Comparison of ENCODE assay signal across 26 cellular contexts in genomic region chr3:14601692-14602005, GRCh38. TPM values are rescaled to one million over a fixed set of nuclear protein-coding genes. Genes with fewer than 3 reads are reported as not detected.
DNase-seq lines count a peak whose midpoint lies in the region; ATAC-seq and TF ChIP-seq lines count a peak whose summit lies in the region.
"Had no signal": no experiment of that assay in that cellular context is flagged by ENCODE, and none has a peak within 500 bp of the region (broad histone marks: within the 10 kb centered on the region; RNA-seq: fewer than 3 reads in every experiment).

No MANE protein-coding gene starts in this region.

- H3K4me3 ChIP-seq in HUES6 (ENCODE audit: low read depth, low read length) (peak overlapping the region; percentile 62), mucosa of descending colon (no peak overlapping the region)
- H3K4me3 ChIP-seq: thyroid gland had no signal

- H3K27me3 ChIP-seq in CD4-positive, alpha-beta T cell (ENCODE audit: control insufficient read depth, insufficient read depth, low read length), result peaks cover 71% of the 10 kb centered on the region
- H3K27me3 ChIP-seq in HUES6 (ENCODE audit: control insufficient read depth, insufficient read depth, low read length), result peaks cover 39% of the 10 kb centered on the region

- DNase-seq in CD4-positive, alpha-beta T cell, result no peak
- DNase-seq in endothelial cell (ENCODE audit: low spot score), result no peak
- DNase-seq in mesothelial cell of epicardium (ENCODE audit: low spot score in 2 of 2, unreplicated experiment in 2 of 2), result no peak
- no peak for DNase-seq in mucosa of descending colon
- DNase-seq: activated CD4-positive, alpha-beta memory T cell treated with anti-CD3 and anti-CD28 coated beads for 36 hours; activated naive CD4-positive, alpha-beta T cell treated with anti-CD3 and anti-CD28 coated beads for 36 hours; brain microvascular endothelial cell; CD4-positive, alpha-beta memory T cell; cerebellar nuclear complex; esophagus squamous epithelium; foreskin melanocyte; heart right ventricle; islet precursor cell; left ventricle myocardium inferior; mesenchymal stem cell; MM.1S; NCI-H2029; occipital lobe; stimulated activated CD4-positive, alpha-beta T cell treated with anti-CD3 and anti-CD28 coated beads, Interleukin-4, amount 100 ng/mL, for 24 hours; thyroid gland had no signal

- no peak overlapping the region for H3K27ac ChIP-seq in CD4-positive, alpha-beta T cell (ENCODE audit: low read depth, low read length)
- H3K27ac ChIP-seq in HUES6 (ENCODE audit: low read depth, low read length), result no peak overlapping the region
- H3K27ac ChIP-seq: brain microvascular endothelial cell, esophagus squamous epithelium, heart right ventricle, left ventricle myocardium inferior, thyroid gland had no signal

- no peak overlapping the region for H3K9ac ChIP-seq in HUES6 (ENCODE audit: low read length)

- H3K9me3 Mint-ChIP-seq in CD4-positive, alpha-beta T cell, result peaks cover 11% of the 10 kb centered on the region
- no peaks in the 10 kb centered on the region for H3K9me3 Mint-ChIP-seq in endothelial cell (ENCODE audit: unreplicated experiment)
- peaks cover 3% of the 10 kb centered on the region for H3K9me3 Mint-ChIP-seq in mesothelial cell of epicardium
- H3K9me3 Mint-ChIP-seq: activated CD4-positive, alpha-beta memory T cell treated with anti-CD3 and anti-CD28 coated beads for 36 hours; activated naive CD4-positive, alpha-beta T cell treated with anti-CD3 and anti-CD28 coated beads for 36 hours had no signal

- peak overlapping the region; percentile 3 for H3K4me3 Mint-ChIP-seq in CD4-positive, alpha-beta T cell
- H3K4me3 Mint-ChIP-seq in endothelial cell (ENCODE audit: unreplicated experiment), result peak overlapping the region; percentile 52
- H3K4me3 Mint-ChIP-seq in mesothelial cell of epicardium, result peak overlapping the region; percentile 29
- H3K4me3 Mint-ChIP-seq: activated CD4-positive, alpha-beta memory T cell treated with anti-CD3 and anti-CD28 coated beads for 36 hours; activated naive CD4-positive, alpha-beta T cell treated with anti-CD3 and anti-CD28 coated beads for 36 hours; activated T-helper 1 cell treated with anti-CD3 and anti-CD28 coated beads, Interleukin-12 subunit alpha, Interleukin-12 subunit beta, Interleukin-2, Interleukin-4 antibody, amounts not matched to agents 30 ng/mL and 10 ng/mL and 1 ng/mL, durations not matched to agents 14 hours and 24 hours and 36 hours; CD4-positive, alpha-beta memory T cell; T-helper 1 cell treated with Interleukin-12 subunit alpha and Interleukin-12 subunit beta and Interleukin-4 antibody, amounts not matched to agents 30 μg/mL and 1 μg/mL, for 36 hours had no signal

- no peaks in the 10 kb centered on the region for H3K4me1 Mint-ChIP-seq in CD4-positive, alpha-beta T cell (ENCODE audit: low read depth)
- H3K4me1 Mint-ChIP-seq in endothelial cell (ENCODE audit: unreplicated experiment) (peaks cover 31% of the 10 kb centered on the region), mesothelial cell of epicardium (no peaks in the 10 kb centered on the region)

- no peak for TF ChIP-seq CTCF in CD4-positive, alpha-beta T cell (IDR thresholded peaks at IDR 0.05)
- TF ChIP-seq CTCF in endothelial cell (IDR thresholded peaks at IDR 0.05; ENCODE audit: unreplicated experiment) (no peak), mesothelial cell of epicardium (IDR thresholded peaks at IDR 0.05; ENCODE audit: unreplicated experiment) (no peak), mucosa of descending colon (IDR thresholded peaks at IDR 0.05) (no peak)

- no peak for ATAC-seq in CD4-positive, alpha-beta T cell (ENCODE audit: poor library complexity)
- ATAC-seq in HG02610 (IDR thresholded peaks at IDR 0.05; ENCODE audit: unreplicated experiment) (no peak), mucosa of descending colon (no peak), HG03139 (IDR thresholded peaks at IDR 0.05; ENCODE audit: unreplicated experiment) (no peak), HG02840 (IDR thresholded peaks at IDR 0.05; ENCODE audit: low FRiP score, unreplicated experiment) (no peak)
- ATAC-seq: heart right ventricle had no signal

- intact Hi-C loops in CD4-positive, alpha-beta T cell (cut with DNase I, micrococcal nuclease), result no loop called here
- intact Hi-C loops in mucosa of descending colon (cut with DNase I, micrococcal nuclease), result no loop called here

- no peaks in the 10 kb centered on the region for H3K36me3 Mint-ChIP-seq in CD4-positive, alpha-beta T cell (ENCODE audit: low read depth)
- H3K36me3 Mint-ChIP-seq in endothelial cell (ENCODE audit: low read depth, unreplicated experiment), result peaks cover 4% of the 10 kb centered on the region
- H3K36me3 Mint-ChIP-seq in mesothelial cell of epicardium, result no peaks in the 10 kb centered on the region
- H3K36me3 Mint-ChIP-seq: activated CD4-positive, alpha-beta memory T cell treated with anti-CD3 and anti-CD28 coated beads for 36 hours had no signal

- H3K4me1 ChIP-seq in HUES6 (ENCODE audit: control insufficient read depth, insufficient read depth, low read length) (peaks cover 26% of the 10 kb centered on the region), mucosa of descending colon (ENCODE audit: low read depth) (peaks cover 5% of the 10 kb centered on the region)

- POLR2A ChIA-PET in CD4-positive, alpha-beta T cell (lab: Charles Lee), result no interaction called here

- CTCF ChIA-PET in CD4-positive, alpha-beta T cell (lab: Charles Lee), result no interaction called here

- H3K27me3 Mint-ChIP-seq in CD4-positive, alpha-beta T cell, result peaks cover 83% of the 10 kb centered on the region
- H3K27me3 Mint-ChIP-seq in endothelial cell (ENCODE audit: unreplicated experiment) (peaks cover 12% of the 10 kb centered on the region), mesothelial cell of epicardium (ENCODE audit: low read depth) (peaks cover 89% of the 10 kb centered on the region)

- H3K9me3 ChIP-seq in CD4-positive, alpha-beta T cell (ENCODE audit: control insufficient read depth, low read length), result no peaks in the 10 kb centered on the region
- H3K9me3 ChIP-seq in HUES6 (ENCODE audit: control insufficient read depth, insufficient read depth, low read depth, low read length) (no peaks in the 10 kb centered on the region), mucosa of descending colon (no peaks in the 10 kb centered on the region)
- H3K9me3 ChIP-seq: esophagus squamous epithelium, heart right ventricle, left ventricle myocardium inferior, thyroid gland had no signal

- no peaks in the 10 kb centered on the region for H3K36me3 ChIP-seq in HUES6 (ENCODE audit: control insufficient read depth, insufficient read depth, low read length)
- H3K36me3 ChIP-seq in mucosa of descending colon (ENCODE audit: low read depth), result no peaks in the 10 kb centered on the region
- H3K36me3 ChIP-seq: brain microvascular endothelial cell, esophagus squamous epithelium, heart right ventricle, left ventricle myocardium inferior, thyroid gland had no signal

- no peak overlapping the region for H3K27ac Mint-ChIP-seq in CD4-positive, alpha-beta T cell
- H3K27ac Mint-ChIP-seq in endothelial cell (ENCODE audit: unreplicated experiment), result no peak overlapping the region
- H3K27ac Mint-ChIP-seq in mesothelial cell of epicardium, result no peak overlapping the region
- H3K27ac Mint-ChIP-seq: activated CD4-positive, alpha-beta memory T cell treated with anti-CD3 and anti-CD28 coated beads for 36 hours; activated naive CD4-positive, alpha-beta T cell treated with anti-CD3 and anti-CD28 coated beads for 36 hours; activated T-helper 1 cell treated with anti-CD3 and anti-CD28 coated beads, Interleukin-12 subunit alpha, Interleukin-12 subunit beta, Interleukin-2, Interleukin-4 antibody, amounts not matched to agents 30 ng/mL and 10 ng/mL and 1 ng/mL, durations not matched to agents 14 hours and 24 hours and 36 hours; CD4-positive, alpha-beta memory T cell; T-helper 1 cell treated with Interleukin-12 subunit alpha and Interleukin-12 subunit beta and Interleukin-4 antibody, amounts not matched to agents 30 μg/mL and 1 μg/mL, for 36 hours had no signal

RNA-seq across cellular contexts. Expression of gene CCDC174, which starts 49.9 kb away (rescaled TPM):
- total RNA-seq in CD4-positive, alpha-beta T cell, result 10 to 100 TPM; 32.9 to 37.5 TPM
- total RNA-seq in endothelial cell (ENCODE audit: unreplicated experiment) (22.9 TPM), mesothelial cell of epicardium (21.8 to 25.5 TPM (median 22.6 TPM) in 3 replicates), mucosa of descending colon (10 to 100 TPM; 20.0 to 29.8 (median 27.9) TPM)
